In the genomic region with DNA sequence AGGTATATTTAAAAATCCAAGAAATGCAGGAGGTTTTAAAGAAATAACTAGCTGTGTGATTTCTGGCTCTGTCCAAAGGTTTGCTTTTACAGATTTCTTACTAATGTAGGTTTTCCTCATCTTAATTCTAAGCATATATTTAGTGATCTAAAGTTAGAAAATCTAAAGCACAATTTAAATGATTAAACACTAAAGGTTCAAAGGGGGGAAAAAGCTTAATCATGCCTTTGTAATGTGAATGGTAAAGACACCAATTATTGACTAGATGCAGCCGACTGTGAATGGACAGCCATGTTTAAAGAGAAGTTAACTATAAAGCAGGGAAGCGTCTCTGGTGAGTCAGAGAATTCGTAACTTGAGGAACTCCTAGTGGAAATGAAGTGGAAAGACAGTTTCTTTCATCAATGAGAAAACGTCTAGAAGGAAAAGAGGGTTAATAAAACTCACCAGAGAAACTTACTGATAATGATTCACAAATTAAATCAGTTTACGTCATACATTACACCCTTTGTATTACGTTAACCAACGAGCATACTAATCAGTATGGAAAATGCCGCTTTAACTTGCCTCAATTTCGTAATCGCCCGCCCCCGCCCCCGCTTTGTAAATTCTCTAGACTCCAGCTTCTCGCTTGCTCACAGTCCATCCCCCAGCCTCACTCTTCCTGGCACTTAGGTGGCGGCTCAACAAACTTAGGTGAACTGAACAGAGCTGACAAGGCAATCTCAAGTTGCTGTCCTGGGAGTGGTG, we compare ENCODE assay signal across 8 cellular contexts. TPM values are rescaled to one million over a fixed set of nuclear protein-coding genes. Genes with fewer than 3 reads are reported as not detected.
A peak's percentile ranks its signal among the peaks of the same experiment; 100 is the strongest.
DNase-seq lines count a peak whose midpoint lies in the region; ATAC-seq and TF ChIP-seq lines count a peak whose summit lies in the region.

No MANE protein-coding gene starts in this region.

- peak in 11 of 12 donors; percentile 13 to 57 (median 36) for TF ChIP-seq CTCF in heart left ventricle (IDR thresholded peaks at IDR 0.05)
- TF ChIP-seq CTCF in progenitor cell of endocrine pancreas (IDR thresholded peaks at IDR 0.05; ENCODE audit: unreplicated experiment), result peak; percentile 61

- no peaks in the 10 kb centered on the region for H3K27me3 ChIP-seq in heart left ventricle

- intact Hi-C loops in heart left ventricle (cut with DNase I), result loop anchor here in 1 of 10 donors (5.0 kb wide), 1 partner anchor 880 kb away; no protein-coding TSS in a partner anchor

- peak in 3 of 4 donors; percentile 10 to 20 (median 13) for ATAC-seq in heart left ventricle
- no peak for ATAC-seq in GM18867 (IDR thresholded peaks at IDR 0.05; ENCODE audit: unreplicated experiment)
- no peak for ATAC-seq in GM18909 (IDR thresholded peaks at IDR 0.05; ENCODE audit: poor library complexity, unreplicated experiment)

- DNase-seq in DMS53 (lab: John Stamatoyannopoulos, UW) (peak; percentile 88), RKO (ENCODE audit: low spot score) (peak; percentile 99), heart left ventricle (peak in 1 of 5 donors; percentile 29), progenitor cell of endocrine pancreas (ENCODE audit: low spot score, unreplicated experiment) (no peak)
- peak; percentile 62 for DNase-seq in Jurkat, Clone E6-1 (ENCODE audit: low read depth, low spot score)

- H3K9me3 ChIP-seq in heart left ventricle, result no peaks in the 10 kb centered on the region

- WGBS in adipose tissue, 3 donors, result 0% methylated on average over 15 of the region's 15 CpGs
- WGBS in heart left ventricle, 4 donors, result 0 to 1% (median 1%) methylated on average over 15 of the region's 15 CpGs

- no peaks in the 10 kb centered on the region for H3K9me3 Mint-ChIP-seq in progenitor cell of endocrine pancreas (ENCODE audit: low read depth)

- no peaks in the 10 kb centered on the region for H3K27me3 Mint-ChIP-seq in progenitor cell of endocrine pancreas

- H3K4me3 ChIP-seq in Jurkat, Clone E6-1 (ENCODE audit: low read length), result peak overlapping the region; percentile 86
- H3K4me3 ChIP-seq in heart left ventricle, result peak overlapping the region; percentile 37 to 98 (median 67)

- H3K27ac ChIP-seq in adipose tissue (ENCODE audit: low read depth, low read length), result peak overlapping the region; percentile 17
- peak overlapping the region; percentile 87 to 99 (median 96) for H3K27ac ChIP-seq in heart left ventricle

- no peak for TF ChIP-seq POLR2A in heart left ventricle (IDR thresholded peaks at IDR 0.05)

- no peaks in the 10 kb centered on the region for H3K36me3 Mint-ChIP-seq in progenitor cell of endocrine pancreas (ENCODE audit: insufficient read depth)

- H3K4me3 Mint-ChIP-seq in progenitor cell of endocrine pancreas (ENCODE audit: low read depth), result peak overlapping the region; percentile 95

- peaks cover 23% of the 10 kb centered on the region for H3K4me1 Mint-ChIP-seq in progenitor cell of endocrine pancreas (ENCODE audit: low read depth)

- H3K27ac Mint-ChIP-seq in progenitor cell of endocrine pancreas, result peak overlapping the region; percentile 100

- H3K4me1 ChIP-seq in heart left ventricle, result peaks cover 0 to 36% (median 22%) of the 10 kb centered on the region in 12 donors

- H3K36me3 ChIP-seq in heart left ventricle, result peaks cover 0 to 5% (median 0%) of the 10 kb centered on the region in 9 donors

RNA-seq across cellular contexts. Expression of a gene that starts 1.1 kb away (rescaled TPM):
- 20.1 TPM for polyA plus RNA-seq in Jurkat, Clone E6-1 (2012; ENCODE audit: insufficient read depth, insufficient read length)
- 10 to 100 TPM; 25.3 to 65.2 (median 42.7) TPM for polyA plus RNA-seq in adipose tissue
- 10 to 100 TPM; 41.3 to 98.4 (median 60.8) TPM for total RNA-seq in heart left ventricle
- polyA plus RNA-seq in heart left ventricle, result 10 to 100 TPM; 21.4 to 38.6 TPM
- total RNA-seq in progenitor cell of endocrine pancreas, result 52.5 and 53.0 TPM in 2 replicates

Comparison
In these comparisons a context has a peak if more than half of its experiments do, and no peak if none do; other contexts are left out.
1. ATAC-seq: peak in heart left ventricle (3 of 4); none in GM18867 (single experiment) and GM18909 (single experiment).